ENCODE assay signal across 1 cellular context in the genomic region with DNA sequence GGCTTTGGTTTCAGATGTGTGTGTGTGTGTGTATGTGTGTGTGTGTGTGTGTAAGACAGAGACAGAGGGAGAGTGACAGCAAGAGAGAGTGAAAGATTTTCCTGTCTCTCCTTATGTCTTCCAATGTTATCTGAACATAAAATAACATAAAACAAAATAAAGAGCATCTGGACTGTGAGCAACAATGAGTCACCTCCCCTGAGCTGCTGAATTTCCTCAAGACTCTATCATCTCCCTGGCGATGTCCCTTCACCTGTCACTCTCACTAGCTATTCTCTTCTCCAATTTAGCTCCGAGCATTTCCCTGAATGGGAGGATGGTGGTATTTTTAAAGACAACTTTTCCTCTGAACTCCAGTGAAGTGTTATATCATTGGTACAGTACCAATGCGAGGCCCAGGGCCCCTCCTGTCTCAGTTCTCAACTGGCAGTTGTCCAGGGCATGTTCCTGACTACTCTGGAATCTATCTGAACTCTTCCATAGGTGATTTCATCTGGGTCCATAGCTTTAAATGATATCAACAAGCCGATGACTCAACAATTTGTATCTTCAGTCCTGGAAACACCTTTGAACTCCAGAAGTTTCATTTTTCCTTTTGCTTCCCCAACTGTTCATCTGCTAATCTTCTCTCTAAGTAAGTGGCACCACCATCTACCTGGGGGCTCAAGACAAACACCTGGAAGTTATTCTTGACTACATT.
TF ChIP-seq lines count a peak whose summit lies in the region.

No MANE protein-coding gene starts in this region.

TF ChIP-seq in HCT116, 20 proteins besides CTCF, POLR2A, EP300 and RAD21:
- no peak for TF ChIP-seq SRF (IDR thresholded peaks at IDR 0.05; ENCODE audit: low read depth)
- no peak for TF ChIP-seq YY1 (IDR thresholded peaks at IDR 0.05; ENCODE audit: extremely low read depth, insufficient replicate concordance, low read depth, low read length)
- no peak for TF ChIP-seq ZNF274 (IDR thresholded peaks at IDR 0.05; ENCODE audit: low read depth, low read length)
- no peak for TF ChIP-seq EZH2phosphoT487 (IDR thresholded peaks at IDR 0.05; ENCODE audit: borderline replicate concordance)
- TF ChIP-seq, protein P1, sequence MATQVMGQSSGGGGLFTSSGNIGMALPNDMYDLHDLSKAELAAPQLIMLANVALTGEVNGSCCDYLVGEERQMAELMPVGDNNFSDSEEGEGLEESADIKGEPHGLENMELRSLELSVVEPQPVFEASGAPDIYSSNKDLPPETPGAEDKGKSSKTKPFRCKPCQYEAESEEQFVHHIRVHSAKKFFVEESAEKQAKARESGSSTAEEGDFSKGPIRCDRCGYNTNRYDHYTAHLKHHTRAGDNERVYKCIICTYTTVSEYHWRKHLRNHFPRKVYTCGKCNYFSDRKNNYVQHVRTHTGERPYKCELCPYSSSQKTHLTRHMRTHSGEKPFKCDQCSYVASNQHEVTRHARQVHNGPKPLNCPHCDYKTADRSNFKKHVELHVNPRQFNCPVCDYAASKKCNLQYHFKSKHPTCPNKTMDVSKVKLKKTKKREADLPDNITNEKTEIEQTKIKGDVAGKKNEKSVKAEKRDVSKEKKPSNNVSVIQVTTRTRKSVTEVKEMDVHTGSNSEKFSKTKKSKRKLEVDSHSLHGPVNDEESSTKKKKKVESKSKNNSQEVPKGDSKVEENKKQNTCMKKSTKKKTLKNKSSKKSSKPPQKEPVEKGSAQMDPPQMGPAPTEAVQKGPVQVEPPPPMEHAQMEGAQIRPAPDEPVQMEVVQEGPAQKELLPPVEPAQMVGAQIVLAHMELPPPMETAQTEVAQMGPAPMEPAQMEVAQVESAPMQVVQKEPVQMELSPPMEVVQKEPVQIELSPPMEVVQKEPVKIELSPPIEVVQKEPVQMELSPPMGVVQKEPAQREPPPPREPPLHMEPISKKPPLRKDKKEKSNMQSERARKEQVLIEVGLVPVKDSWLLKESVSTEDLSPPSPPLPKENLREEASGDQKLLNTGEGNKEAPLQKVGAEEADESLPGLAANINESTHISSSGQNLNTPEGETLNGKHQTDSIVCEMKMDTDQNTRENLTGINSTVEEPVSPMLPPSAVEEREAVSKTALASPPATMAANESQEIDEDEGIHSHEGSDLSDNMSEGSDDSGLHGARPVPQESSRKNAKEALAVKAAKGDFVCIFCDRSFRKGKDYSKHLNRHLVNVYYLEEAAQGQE (IDR thresholded peaks at IDR 0.05; ENCODE audit: low read depth): no peak
- TF ChIP-seq TCF7L2 (IDR thresholded peaks at IDR 0.05; ENCODE audit: borderline replicate concordance, extremely low read depth, insufficient read depth, insufficient read length): no peak
- no peak for TF ChIP-seq POLR2AphosphoS5 (IDR thresholded peaks at IDR 0.05; ENCODE audit: low read depth, low read length)
- TF ChIP-seq, protein P2, sequence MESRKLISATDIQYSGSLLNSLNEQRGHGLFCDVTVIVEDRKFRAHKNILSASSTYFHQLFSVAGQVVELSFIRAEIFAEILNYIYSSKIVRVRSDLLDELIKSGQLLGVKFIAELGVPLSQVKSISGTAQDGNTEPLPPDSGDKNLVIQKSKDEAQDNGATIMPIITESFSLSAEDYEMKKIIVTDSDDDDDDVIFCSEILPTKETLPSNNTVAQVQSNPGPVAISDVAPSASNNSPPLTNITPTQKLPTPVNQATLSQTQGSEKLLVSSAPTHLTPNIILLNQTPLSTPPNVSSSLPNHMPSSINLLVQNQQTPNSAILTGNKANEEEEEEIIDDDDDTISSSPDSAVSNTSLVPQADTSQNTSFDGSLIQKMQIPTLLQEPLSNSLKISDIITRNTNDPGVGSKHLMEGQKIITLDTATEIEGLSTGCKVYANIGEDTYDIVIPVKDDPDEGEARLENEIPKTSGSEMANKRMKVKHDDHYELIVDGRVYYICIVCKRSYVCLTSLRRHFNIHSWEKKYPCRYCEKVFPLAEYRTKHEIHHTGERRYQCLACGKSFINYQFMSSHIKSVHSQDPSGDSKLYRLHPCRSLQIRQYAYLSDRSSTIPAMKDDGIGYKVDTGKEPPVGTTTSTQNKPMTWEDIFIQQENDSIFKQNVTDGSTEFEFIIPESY (IDR thresholded peaks at IDR 0.05; ENCODE audit: extremely low read depth, insufficient replicate concordance, low read length): no peak
- TF ChIP-seq, protein P3, sequence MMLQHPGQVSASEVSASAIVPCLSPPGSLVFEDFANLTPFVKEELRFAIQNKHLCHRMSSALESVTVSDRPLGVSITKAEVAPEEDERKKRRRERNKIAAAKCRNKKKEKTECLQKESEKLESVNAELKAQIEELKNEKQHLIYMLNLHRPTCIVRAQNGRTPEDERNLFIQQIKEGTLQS (IDR thresholded peaks at IDR 0.05): no peak
- TF ChIP-seq SP1 (IDR thresholded peaks at IDR 0.05; ENCODE audit: low read depth): no peak
- TF ChIP-seq EGR1 (IDR thresholded peaks at IDR 0.05; ENCODE audit: low read depth): no peak
- no peak for TF ChIP-seq ELF1 (IDR thresholded peaks at IDR 0.05; ENCODE audit: borderline replicate concordance, low read depth)
- peak; percentile 28; the same call in 1 of the 2 replicates for TF ChIP-seq JUND (IDR thresholded peaks at IDR 0.05)
- TF ChIP-seq FOSL1 (IDR thresholded peaks at IDR 0.05; ENCODE audit: low read depth): peak; percentile 38; the same call in 1 of the 2 replicates
- TF ChIP-seq CBX3 (IDR thresholded peaks at IDR 0.05; ENCODE audit: low read depth): no peak
TF ChIP-seq in HCT116: peak in this region for 2.
